In the genomic region with DNA sequence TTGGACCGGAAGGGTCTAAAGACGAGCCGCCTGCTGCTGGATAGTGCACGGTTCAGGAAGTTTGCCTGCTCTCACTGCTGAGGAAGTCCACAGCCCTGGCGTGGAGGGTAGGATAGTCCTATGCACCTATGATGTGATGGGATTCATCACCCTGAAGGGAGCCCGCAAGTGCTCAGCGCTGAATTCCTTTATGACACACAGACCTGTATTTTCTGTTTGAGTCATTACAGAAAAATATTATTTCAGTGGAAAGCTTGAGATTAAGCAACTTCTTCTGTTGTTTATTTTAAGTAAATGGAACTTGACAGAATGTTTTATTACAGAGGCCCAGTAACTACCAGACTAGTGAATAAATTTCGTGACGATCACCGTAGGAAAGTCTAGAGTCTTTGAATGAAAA, we compare ENCODE assay signal across 29 cellular contexts.
A peak's percentile ranks its signal among the peaks of the same experiment; 100 is the strongest.
DNase-seq lines count a peak whose midpoint lies in the region; ATAC-seq, FAIRE-seq and TF ChIP-seq lines count a peak whose summit lies in the region.
"Had no signal": no experiment of that assay in that cellular context is flagged by ENCODE, and none has a peak within 500 bp of the region (broad histone marks: within the 10 kb centered on the region; RNA-seq: fewer than 3 reads in every experiment).

No MANE protein-coding gene starts in this region.

- H3K36me3 ChIP-seq in astrocyte (ENCODE audit: insufficient read depth, low read length) (no peaks in the 10 kb centered on the region), gastroesophageal sphincter (no peaks in the 10 kb centered on the region), OCI-LY7 (ENCODE audit: insufficient read depth, low read length) (no peaks in the 10 kb centered on the region)
- H3K36me3 ChIP-seq: heart right ventricle, WERI-Rb-1 had no signal

- peak overlapping the region; percentile 42 for H3K27ac ChIP-seq in astrocyte (ENCODE audit: low read depth, low read length)
- no peak overlapping the region for H3K27ac ChIP-seq in gastroesophageal sphincter
- no peak overlapping the region for H3K27ac ChIP-seq in OCI-LY7 (ENCODE audit: low read depth, low read length, poor library complexity, severe bottlenecking)
- H3K27ac ChIP-seq: dorsolateral prefrontal cortex, heart right ventricle, WERI-Rb-1 had no signal

- CTCF ChIA-PET in OCI-LY7 (lab: Charles Lee; ENCODE audit: unreplicated experiment), result no interaction called here

- TF ChIP-seq EP300 in gastroesophageal sphincter (IDR thresholded peaks at IDR 0.05), result no peak

- intact Hi-C loops in OCI-LY7 (cut with micrococcal nuclease; ENCODE audit: unreplicated experiment), result no loop called here

- H3K4me3 ChIP-seq in astrocyte (ENCODE audit: insufficient read depth, low read depth, low read length), result no peak overlapping the region
- H3K4me3 ChIP-seq in gastroesophageal sphincter, result no peak overlapping the region
- H3K4me3 ChIP-seq in OCI-LY7 (ENCODE audit: low read depth, low read length, poor library complexity, severe bottlenecking), result no peak overlapping the region
- H3K4me3 ChIP-seq: dorsolateral prefrontal cortex, heart right ventricle had no signal

- H3K9me2 ChIP-seq in OCI-LY7 (ENCODE audit: insufficient read depth, low read length), result no peaks in the 10 kb centered on the region

- no peaks in the 10 kb centered on the region for H3K27me3 ChIP-seq in astrocyte (ENCODE audit: insufficient read depth, low read length)
- no peaks in the 10 kb centered on the region for H3K27me3 ChIP-seq in gastroesophageal sphincter
- H3K27me3 ChIP-seq: dorsolateral prefrontal cortex, heart right ventricle had no signal

- no peak for TF ChIP-seq POLR2A in gastroesophageal sphincter (IDR thresholded peaks at IDR 0.05)

- H3K27ac Mint-ChIP-seq in astrocyte (ENCODE audit: unreplicated experiment) (no peak overlapping the region), HFFc6 (no peak overlapping the region)
- H3K27ac Mint-ChIP-seq: activated CD4-positive, alpha-beta T cell treated with anti-CD3 and anti-CD28 coated beads, Interleukin-2, amount 10 ng/mL, durations not matched to agents 24 days and 14 days; activated CD8-positive, alpha-beta memory T cell treated with anti-CD3 and anti-CD28 coated beads, Interleukin-2, amount 10 ng/mL, durations not matched to agents 7 days and 5 days; activated T-cell treated with anti-CD3 and anti-CD28 coated beads, Interleukin-2, amount 50 U/mL, for 72 hours; CD4-positive, alpha-beta T cell; naive thymus-derived CD8-positive, alpha-beta T cell; T-helper 2 cell treated with Interferon-gamma antibody and Interleukin-4, amounts not matched to agents 5 μg/mL and 100 μg/mL, for 36 hours had no signal

- POLR2A ChIA-PET in OCI-LY7 (lab: Charles Lee), result interaction anchor here (0.5 kb wide), 1 partner anchor 1511 kb away, joined by 3 read pairs; no protein-coding TSS in a partner anchor

- H3K4me1 Mint-ChIP-seq in astrocyte (ENCODE audit: low read depth, unreplicated experiment) (peaks cover 7% of the 10 kb centered on the region), HFFc6 (ENCODE audit: low read depth) (no peaks in the 10 kb centered on the region)
- H3K4me1 Mint-ChIP-seq: activated CD4-positive, alpha-beta T cell treated with anti-CD3 and anti-CD28 coated beads, Interleukin-2, amount 10 ng/mL, durations not matched to agents 24 days and 14 days; activated CD8-positive, alpha-beta memory T cell treated with anti-CD3 and anti-CD28 coated beads, Interleukin-2, amount 10 ng/mL, durations not matched to agents 7 days and 5 days; naive thymus-derived CD8-positive, alpha-beta T cell had no signal

- WGBS in gastroesophageal sphincter (ENCODE audit: low coverage in 1 of 2), 2 donors, result 16 to 35% methylated on average over 6 to 9 of the region's 10 CpGs

- H4K20me1 ChIP-seq in astrocyte (ENCODE audit: insufficient read depth, low read length) (no peaks in the 10 kb centered on the region), OCI-LY7 (ENCODE audit: insufficient read depth, low read length) (no peaks in the 10 kb centered on the region)

- H3K4me2 ChIP-seq in astrocyte (ENCODE audit: low read length) (no peak overlapping the region), OCI-LY7 (ENCODE audit: low read length) (no peak overlapping the region)

- BruUV-seq in OCI-LY7 (replicated peaks; lab: Mats Ljungman, UMichigan), result no TSS peak

- H3K79me2 ChIP-seq in astrocyte (ENCODE audit: insufficient read depth, low read length) (no peaks in the 10 kb centered on the region), OCI-LY7 (ENCODE audit: insufficient read depth, low read depth, low read length) (no peaks in the 10 kb centered on the region)

- H3K9ac ChIP-seq in astrocyte (ENCODE audit: low read length), result no peak overlapping the region

- H3K4me1 ChIP-seq in astrocyte (ENCODE audit: insufficient read depth, low read length) (no peaks in the 10 kb centered on the region), gastroesophageal sphincter (no peaks in the 10 kb centered on the region), OCI-LY7 (ENCODE audit: insufficient read depth, low read length, poor library complexity, severe bottlenecking) (no peaks in the 10 kb centered on the region)
- H3K4me1 ChIP-seq: heart right ventricle had no signal

- no peak for ATAC-seq in gastroesophageal sphincter
- ATAC-seq: activated CD8-positive, alpha-beta memory T cell treated with anti-CD3 and anti-CD28 coated beads, Interleukin-2, amount 10 ng/mL, durations not matched to agents 7 days and 5 days; activated T-cell treated with anti-CD3 and anti-CD28 coated beads, Interleukin-2, amount 50 U/mL, for 72 hours; heart right ventricle; left lobe of liver; naive thymus-derived CD8-positive, alpha-beta T cell had no signal

- FAIRE-seq in astrocyte (lab: Jason Lieb, UNC), result no peak

- H3K4me3 Mint-ChIP-seq in astrocyte (ENCODE audit: unreplicated experiment) (no peak overlapping the region), HFFc6 (no peak overlapping the region)
- H3K4me3 Mint-ChIP-seq: activated CD4-positive, alpha-beta T cell treated with anti-CD3 and anti-CD28 coated beads, Interleukin-2, amount 10 ng/mL, durations not matched to agents 24 days and 14 days; activated CD8-positive, alpha-beta memory T cell treated with anti-CD3 and anti-CD28 coated beads, Interleukin-2, amount 10 ng/mL, durations not matched to agents 7 days and 5 days; activated T-cell treated with anti-CD3 and anti-CD28 coated beads, Interleukin-2, amount 50 U/mL, for 72 hours; CD4-positive, alpha-beta T cell; naive thymus-derived CD8-positive, alpha-beta T cell; T-helper 2 cell treated with Interferon-gamma antibody and Interleukin-4, amounts not matched to agents 5 μg/mL and 100 μg/mL, for 36 hours had no signal

- no peaks in the 10 kb centered on the region for H3K9me3 ChIP-seq in astrocyte (ENCODE audit: insufficient read depth, low read depth, low read length)
- H3K9me3 ChIP-seq in gastroesophageal sphincter, result no peaks in the 10 kb centered on the region
- H3K9me3 ChIP-seq in OCI-LY7 (ENCODE audit: low read length), result no peaks in the 10 kb centered on the region
- H3K9me3 ChIP-seq: heart right ventricle had no signal

- no peak for TF ChIP-seq CTCF in astrocyte (IDR thresholded peaks at IDR 0.05; ENCODE audit: insufficient read depth, low read depth, low read length)
- no peak for TF ChIP-seq CTCF in HFFc6 (IDR thresholded peaks at IDR 0.05)
- TF ChIP-seq CTCF in gastroesophageal sphincter (IDR thresholded peaks at IDR 0.05), result no peak
- TF ChIP-seq CTCF in OCI-LY7 (conservative IDR thresholded peaks at IDR 0.05; ENCODE audit: low read length), result no peak

- H3K36me3 Mint-ChIP-seq in astrocyte (ENCODE audit: low read depth, unreplicated experiment) (no peaks in the 10 kb centered on the region), HFFc6 (ENCODE audit: low read depth) (no peaks in the 10 kb centered on the region)
- H3K36me3 Mint-ChIP-seq: activated CD8-positive, alpha-beta memory T cell treated with anti-CD3 and anti-CD28 coated beads, Interleukin-2, amount 10 ng/mL, durations not matched to agents 7 days and 5 days; naive thymus-derived CD8-positive, alpha-beta T cell had no signal

- no peaks in the 10 kb centered on the region for H3K9me3 Mint-ChIP-seq in astrocyte (ENCODE audit: unreplicated experiment)
- peaks cover 17% of the 10 kb centered on the region for H3K9me3 Mint-ChIP-seq in HFFc6
- H3K9me3 Mint-ChIP-seq: activated CD4-positive, alpha-beta T cell treated with anti-CD3 and anti-CD28 coated beads, Interleukin-2, amount 10 ng/mL, durations not matched to agents 24 days and 14 days had no signal

- H3K27me3 Mint-ChIP-seq in astrocyte (ENCODE audit: low read depth, unreplicated experiment) (no peaks in the 10 kb centered on the region), HFFc6 (ENCODE audit: insufficient read depth) (peaks cover 3% of the 10 kb centered on the region; the same call in 1 of the 2 replicates)
- H3K27me3 Mint-ChIP-seq: activated CD4-positive, alpha-beta T cell treated with anti-CD3 and anti-CD28 coated beads, Interleukin-2, amount 10 ng/mL, durations not matched to agents 24 days and 14 days; activated CD8-positive, alpha-beta memory T cell treated with anti-CD3 and anti-CD28 coated beads, Interleukin-2, amount 10 ng/mL, durations not matched to agents 7 days and 5 days; CD4-positive, alpha-beta T cell; naive thymus-derived CD8-positive, alpha-beta T cell had no signal

- peak; percentile 73 for DNase-seq in HCEC 1CT
- no peak for DNase-seq in astrocyte (ENCODE audit: low read depth)
- DNase-seq in hepatic stellate cell (ENCODE audit: low spot score), result peak; percentile 30
- peak; percentile 31 for DNase-seq in stromal cell of bone marrow (ENCODE audit: low read depth)
- DNase-seq in HFFc6, result no peak
- no peak for DNase-seq in OCI-LY7 (ENCODE audit: low spot score)
- DNase-seq: activated CD4-positive, alpha-beta T cell treated with anti-CD3 and anti-CD28 coated beads, Interleukin-2, amount 10 ng/mL, durations not matched to agents 24 days and 14 days; activated CD8-positive, alpha-beta memory T cell treated with anti-CD3 and anti-CD28 coated beads, Interleukin-2, amount 10 ng/mL, durations not matched to agents 7 days and 5 days; activated naive CD4-positive, alpha-beta T cell treated with Interleukin-2 at 50 U/mL for 16 hours; activated T-cell treated with anti-CD3 and anti-CD28 coated beads, Interleukin-2, amount 50 U/mL, for 72 hours; amygdala; caudate nucleus; CD4-positive, alpha-beta T cell; DMS 273 treated with DMSO at 0.1 percent for 48 hours; dorsolateral prefrontal cortex; heart right ventricle; Kasumi-1; naive thymus-derived CD8-positive, alpha-beta T cell; NCI-H1048; NCI-H1930; NCI-H69; occipital lobe; retina; stimulated activated CD4-positive, alpha-beta T cell treated with anti-CD3 and anti-CD28 coated beads, Interleukin-4, amount 100 ng/mL, for 4 hours; stimulated activated naive CD4-positive, alpha-beta T cell; WERI-Rb-1 had no signal

- H2AFZ ChIP-seq in astrocyte (ENCODE audit: low read depth, low read length), result no peak overlapping the region
- no peak overlapping the region for H2AFZ ChIP-seq in OCI-LY7 (ENCODE audit: low read length)

Comparison
In these comparisons a context has a peak if more than half of its experiments do, and no peak if none do; other contexts are left out.
1. DNase-seq: peak in HCEC 1CT (single experiment), hepatic stellate cell (single experiment) and stromal cell of bone marrow (single experiment); none in astrocyte (single experiment), HFFc6 (single experiment) and OCI-LY7 (single experiment).